ENCODE assay signal across 8 cellular contexts in genomic region chr17:29124135-29124930, GRCh38. TPM values are rescaled to one million over a fixed set of nuclear protein-coding genes. Genes with fewer than 3 reads are reported as not detected.
A peak's percentile ranks its signal among the peaks of the same experiment; 100 is the strongest.
DNase-seq lines count a peak whose midpoint lies in the region; ATAC-seq lines count a peak whose summit lies in the region.

No MANE protein-coding gene starts in this region.

- H3K27me3 Mint-ChIP-seq in activated T-cell treated with anti-CD3 and anti-CD28 coated beads, Interleukin-2, amount 50 U/mL, for 72 hours (ENCODE audit: low read depth) = no peaks in the 10 kb centered on the region

- ATAC-seq in HG03139 (IDR thresholded peaks at IDR 0.05; ENCODE audit: unreplicated experiment) = peak; percentile 66
- ATAC-seq in activated T-cell treated with anti-CD3 and anti-CD28 coated beads, Interleukin-2, amount 50 U/mL, for 72 hours (replicated peaks in 1 of 2) = peak; percentile 84 to 89
- no peak for ATAC-seq in HG02884 (IDR thresholded peaks at IDR 0.05; ENCODE audit: unreplicated experiment)

- peak; percentile 45 to 50 for DNase-seq in NCI-H2081 (lab: John Stamatoyannopoulos, UW)
- DNase-seq in NCI-H2081 treated with DMSO at 0.1 percent for 48 hours (lab: John Stamatoyannopoulos, UW) = no peak
- DNase-seq in NCI-H524 treated with DMSO at 0.1 percent for 48 hours (lab: John Stamatoyannopoulos, UW) = peak; percentile 69
- DNase-seq in activated T-cell treated with anti-CD3 and anti-CD28 coated beads, Interleukin-2, amount 50 U/mL, for 72 hours = peak; percentile 37 to 39
- peak; percentile 72 for DNase-seq in glomerular visceral epithelial cell (ENCODE audit: extremely low spot score)
- DNase-seq in pons (ENCODE audit: low spot score) = peak; percentile 84

- H3K36me3 Mint-ChIP-seq in activated T-cell treated with anti-CD3 and anti-CD28 coated beads, Interleukin-2, amount 50 U/mL, for 72 hours (ENCODE audit: insufficient read depth in 2 of 2) = peaks cover under 1% of the 10 kb centered on the region in 2 donors

- no peak overlapping the region for H3K4me3 Mint-ChIP-seq in activated T-cell treated with anti-CD3 and anti-CD28 coated beads, Interleukin-2, amount 50 U/mL, for 72 hours

- H3K4me1 Mint-ChIP-seq in activated T-cell treated with anti-CD3 and anti-CD28 coated beads, Interleukin-2, amount 50 U/mL, for 72 hours (ENCODE audit: low read depth) = peaks cover 9% of the 10 kb centered on the region

- H3K9me3 Mint-ChIP-seq in activated T-cell treated with anti-CD3 and anti-CD28 coated beads, Interleukin-2, amount 50 U/mL, for 72 hours = no peaks in the 10 kb centered on the region

- no peak overlapping the region for H3K27ac Mint-ChIP-seq in activated T-cell treated with anti-CD3 and anti-CD28 coated beads, Interleukin-2, amount 50 U/mL, for 72 hours

RNA-seq across cellular contexts. Expression of gene MYO18A, which starts 55.9 kb away (rescaled TPM):
- 10 to 100 TPM; 49.5 to 51.2 TPM for total RNA-seq in activated T-cell treated with anti-CD3 and anti-CD28 coated beads, Interleukin-2, amount 50 U/mL, for 72 hours
